8 cellular contexts compared by ENCODE assay signal in genomic region chr5:178230879-178231735, GRCh38. TPM values are rescaled to one million over a fixed set of nuclear protein-coding genes. Genes with fewer than 3 reads are reported as not detected.
DNase-seq lines count a peak whose midpoint lies in the region; ATAC-seq, FAIRE-seq and TF ChIP-seq lines count a peak whose summit lies in the region.

No MANE protein-coding gene starts in this region.

- peaks cover 46% of the 10 kb centered on the region for H3K4me1 Mint-ChIP-seq in activated B cell treated with CpG ODN at 0.5 μM for 24 hours

- CTCF ChIA-PET in activated B cell treated with CpG ODN at 0.5 μM for 24 hours (lab: Charles Lee): interaction anchor here (0.6 kb wide), 1 partner anchor 356 kb away, joined by 3 read pairs; no protein-coding TSS in a partner anchor

- H2AFZ ChIP-seq in GM23248: no peak overlapping the region

- H3K4me3 Mint-ChIP-seq in activated B cell treated with CpG ODN at 0.5 μM for 24 hours: peak overlapping the region; percentile 86

- 68 to 73% methylated on average over 14 of the region's 14 CpGs for WGBS in GM23248 (ENCODE audit: low coverage in 1 of 2, low lambda C conversion rate in 2 of 2, missing lambda C conversion rate in 2 of 2), 2 experiments

- FAIRE-seq in D721Med (lab: Jason Lieb, UNC): no peak

- no peaks in the 10 kb centered on the region for H3K27me3 Mint-ChIP-seq in activated B cell treated with CpG ODN at 0.5 μM for 24 hours

- no peaks in the 10 kb centered on the region for H3K9me3 ChIP-seq in GM23248 (ENCODE audit: low read depth)
- peaks cover 4% of the 10 kb centered on the region for H3K9me3 ChIP-seq in left ventricle myocardium inferior (replicated peaks)

- no peaks in the 10 kb centered on the region for H4K20me1 ChIP-seq in GM23248 (ENCODE audit: insufficient read depth)

- POLR2A ChIA-PET in activated B cell treated with CpG ODN at 0.5 μM for 24 hours (lab: Charles Lee): interaction anchor here (0.6 to 3.2 kb wide), 3 partner anchors 27 to 1695 kb away, joined by 3 to 17 read pairs (median 3); partner anchors contain the start of gene HNRNPAB

- peak overlapping the region; percentile 92 for H3K4me3 ChIP-seq in GM23248
- H3K4me3 ChIP-seq in left ventricle myocardium inferior: peak overlapping the region; percentile 98
- H3K4me3 ChIP-seq in skeletal muscle cell (ENCODE audit: low read depth, low read length): peak overlapping the region; percentile 87

- peaks cover 14% of the 10 kb centered on the region; the same call in 1 of the 2 replicates for H3F3A ChIP-seq in GM23248 (ENCODE audit: insufficient read depth)

- intact Hi-C loops in activated B cell treated with CpG ODN at 0.5 μM for 24 hours (cut with micrococcal nuclease) (no loop called here), left ventricle myocardium inferior (cut with micrococcal nuclease) (no loop called here)

- H3K79me2 ChIP-seq in GM23248 (ENCODE audit: insufficient read depth): peaks cover 39% of the 10 kb centered on the region

- H3K4me1 ChIP-seq in GM23248 (ENCODE audit: insufficient read depth) (peaks cover 7% of the 10 kb centered on the region), left ventricle myocardium inferior (peaks cover 56% of the 10 kb centered on the region)

- TF ChIP-seq CTCF in activated B cell treated with CpG ODN at 0.5 μM for 24 hours (IDR thresholded peaks at IDR 0.05): no peak
- no peak for TF ChIP-seq CTCF in left ventricle myocardium inferior (IDR thresholded peaks at IDR 0.05; ENCODE audit: borderline replicate concordance)
- no peak for TF ChIP-seq CTCF in D721Med (IDR thresholded peaks at IDR 0.05; ENCODE audit: insufficient read depth, missing control alignments)

- H3K9me3 Mint-ChIP-seq in activated B cell treated with CpG ODN at 0.5 μM for 24 hours: no peaks in the 10 kb centered on the region

- peaks cover 53% of the 10 kb centered on the region for H3K36me3 Mint-ChIP-seq in activated B cell treated with CpG ODN at 0.5 μM for 24 hours (ENCODE audit: low read depth)

- H3K9ac ChIP-seq in GM23248: peak overlapping the region; percentile 89

- H3K27ac Mint-ChIP-seq in activated B cell treated with CpG ODN at 0.5 μM for 24 hours: peak overlapping the region; percentile 71

- H3K27ac ChIP-seq in GM23248 (peak overlapping the region; percentile 7; the same call in 1 of the 2 replicates), left ventricle myocardium inferior (replicated peaks) (peak overlapping the region; percentile 96)

- ATAC-seq in activated B cell treated with CpG ODN at 0.5 μM for 24 hours (ENCODE audit: low read depth) (no peak), HG03469 (IDR thresholded peaks at IDR 0.05; ENCODE audit: unreplicated experiment) (no peak)

- DNase-seq in GM23248 (peak; percentile 71), activated B cell treated with CpG ODN at 0.5 μM for 24 hours (no peak), left ventricle myocardium inferior (peak; percentile 26), skeletal muscle cell (ENCODE audit: low read depth) (peak; percentile 31), NCI-H1048 (lab: John Stamatoyannopoulos, UW) (no peak), NCI-H1930 (lab: John Stamatoyannopoulos, UW) (no peak), D721Med (ENCODE audit: insufficient read length, low spot score) (no peak)

- H3K27me3 ChIP-seq in GM23248 (replicated peaks; ENCODE audit: insufficient read depth): no peaks in the 10 kb centered on the region
- H3K27me3 ChIP-seq in left ventricle myocardium inferior (ENCODE audit: low read depth): no peaks in the 10 kb centered on the region

- in situ Hi-C loops in GM23248 (cut with MboI): no loop called here

- peak overlapping the region; percentile 81 for H3K4me2 ChIP-seq in GM23248 (ENCODE audit: unreplicated experiment)

- H3K36me3 ChIP-seq in GM23248 (ENCODE audit: low read depth): peaks cover 19% of the 10 kb centered on the region; the same call in 1 of the 2 replicates
- peaks cover 48% of the 10 kb centered on the region for H3K36me3 ChIP-seq in left ventricle myocardium inferior

- H3K9me2 ChIP-seq in GM23248 (ENCODE audit: insufficient read depth): no peaks in the 10 kb centered on the region

RNA-seq across cellular contexts. Expression of gene PHYKPL, which starts 1.5 kb away (rescaled TPM):
- 12.1 and 28.9 TPM in 2 replicates for total RNA-seq in GM23248 (2014; rRNA removed; shearing (Covaris generic))
- polyA plus RNA-seq in GM23248 (2016; fragmentation: Nextera tagmentation; extraction: Ambion mirVana): 18.4 and 22.9 TPM in 2 replicates
- total RNA-seq in activated B cell treated with CpG ODN at 0.5 μM for 24 hours: 176 and 205 TPM in 2 replicates
- total RNA-seq in left ventricle myocardium inferior: 34.0 TPM

RNA-seq across cellular contexts. Expression of gene HNRNPAB, which starts 26.8 kb away (rescaled TPM):
- total RNA-seq in GM23248 (2014; rRNA removed; shearing (Covaris generic)): 47.6 and 53.4 TPM in 2 replicates
- polyA plus RNA-seq in GM23248 (2016; fragmentation: Nextera tagmentation; extraction: Ambion mirVana): 111 and 117 TPM in 2 replicates
- 118 and 120 TPM in 2 replicates for total RNA-seq in activated B cell treated with CpG ODN at 0.5 μM for 24 hours
- total RNA-seq in left ventricle myocardium inferior: 85.2 TPM

RNA-seq across cellular contexts. Expression of gene GMCL2, which starts 43.9 kb away (rescaled TPM):
- not detected in 2 replicates for total RNA-seq in GM23248 (2014; rRNA removed; shearing (Covaris generic))
- not detected in 2 replicates for polyA plus RNA-seq in GM23248 (2016; fragmentation: Nextera tagmentation; extraction: Ambion mirVana)
- total RNA-seq in activated B cell treated with CpG ODN at 0.5 μM for 24 hours: not detected in 2 replicates
- total RNA-seq in left ventricle myocardium inferior: not detected

Comparison
In these comparisons a context has a peak if more than half of its experiments do, and no peak if none do; other contexts are left out.
1. DNase-seq: peak in GM23248 (single experiment), left ventricle myocardium inferior (single experiment) and skeletal muscle cell (single experiment); none in activated B cell treated with CpG ODN at 0.5 μM for 24 hours (single experiment), NCI-H1048 (single experiment), NCI-H1930 (0 of 2) and D721Med (single experiment).
2. Peak in every context shown above with its lines, with median percentiles within 50 percentile points of each other: H3K4me3 ChIP-seq.